ENCODE assay signal across 25 cellular contexts in genomic region chr5:79856456-79857055, GRCh38.
"Had no signal": no experiment of that assay in that cellular context is flagged by ENCODE, and none has a peak within 500 bp of the region (broad histone marks: within the 10 kb centered on the region; RNA-seq: fewer than 3 reads in every experiment).

No MANE protein-coding gene starts in this region.

- H3K4me1 ChIP-seq: adrenal gland, body of pancreas, colonic mucosa had no signal

- H3K9me3 ChIP-seq: adrenal gland, body of pancreas, colonic mucosa had no signal

- H3K36me3 ChIP-seq: adrenal gland, colonic mucosa had no signal

- DNase-seq: activated CD4-positive, alpha-beta memory T cell treated with anti-CD3 and anti-CD28 coated beads for 36 hours; activated CD4-positive, alpha-beta T cell treated with anti-CD3 and anti-CD28 coated beads for 1 hour; activated CD4-positive, alpha-beta T cell treated with anti-CD3 and anti-CD28 coated beads for 4 hours; activated CD8-positive, alpha-beta memory T cell treated with anti-CD3 and anti-CD28 coated beads, Interleukin-2, amount 10 ng/mL, durations not matched to agents 7 days and 5 days; activated CD8-positive, alpha-beta memory T cell treated with anti-CD3 and anti-CD28 coated beads, Interleukin-2, amount 50 U/mL, for 4 hours; activated CD8-positive, alpha-beta T cell treated with anti-CD3 and anti-CD28 coated beads, Interleukin-2, amount 10 ng/mL, durations not matched to agents 7 days and 5 days; activated effector memory CD4-positive, alpha-beta T cell treated with anti-CD3 and anti-CD28 coated beads, Interleukin-2, amount 50 U/mL, for 16 hours; activated naive CD4-positive, alpha-beta T cell treated with anti-CD3 and anti-CD28 coated beads for 36 hours; activated naive CD8-positive, alpha-beta T cell treated with anti-CD3 and anti-CD28 coated beads for 36 hours; activated naive CD8-positive, alpha-beta T cell treated with anti-CD3 and anti-CD28 coated beads, Interleukin-2, amount 50 U/mL, for 24 hours; activated T-cell treated with anti-CD3 and anti-CD28 coated beads, Interleukin-2, amount 50 U/mL, for 1 hour; adrenal gland; aorta; body of pancreas; central memory CD4-positive, alpha-beta T cell; cerebellar nuclear complex; colonic mucosa; dorsolateral prefrontal cortex; effector CD4-positive, alpha-beta T cell; effector memory CD8-positive, alpha-beta T cell; erythroblast; foreskin fibroblast; T-helper 2 cell had no signal

- H3K27ac ChIP-seq: adrenal gland, body of pancreas, colonic mucosa, VCaP had no signal

- H3K4me3 ChIP-seq: adrenal gland, body of pancreas, colonic mucosa, dorsolateral prefrontal cortex had no signal

- ATAC-seq: activated CD8-positive, alpha-beta memory T cell treated with anti-CD3 and anti-CD28 coated beads, Interleukin-2, amount 10 ng/mL, durations not matched to agents 7 days and 5 days; activated CD8-positive, alpha-beta T cell treated with anti-CD3 and anti-CD28 coated beads, Interleukin-2, amount 10 ng/mL, durations not matched to agents 7 days and 5 days; activated naive CD8-positive, alpha-beta T cell treated with anti-CD3 and anti-CD28 coated beads, Interleukin-2, amount 50 U/mL, for 24 hours; body of pancreas; effector memory CD8-positive, alpha-beta T cell; WTC11 had no signal

- H3K27me3 ChIP-seq: adrenal gland, body of pancreas, colonic mucosa, dorsolateral prefrontal cortex had no signal
